In genomic region chr7:43104874-43105520, GRCh38 we compare ENCODE assay signal across 1 cellular context.
TF ChIP-seq lines count a peak whose summit lies in the region.

No MANE protein-coding gene starts in this region.

TF ChIP-seq in K562, 482 proteins besides CTCF, POLR2A, EP300 and RAD21 (continued from another document and continues in another):
- TF ChIP-seq, protein P1, sequence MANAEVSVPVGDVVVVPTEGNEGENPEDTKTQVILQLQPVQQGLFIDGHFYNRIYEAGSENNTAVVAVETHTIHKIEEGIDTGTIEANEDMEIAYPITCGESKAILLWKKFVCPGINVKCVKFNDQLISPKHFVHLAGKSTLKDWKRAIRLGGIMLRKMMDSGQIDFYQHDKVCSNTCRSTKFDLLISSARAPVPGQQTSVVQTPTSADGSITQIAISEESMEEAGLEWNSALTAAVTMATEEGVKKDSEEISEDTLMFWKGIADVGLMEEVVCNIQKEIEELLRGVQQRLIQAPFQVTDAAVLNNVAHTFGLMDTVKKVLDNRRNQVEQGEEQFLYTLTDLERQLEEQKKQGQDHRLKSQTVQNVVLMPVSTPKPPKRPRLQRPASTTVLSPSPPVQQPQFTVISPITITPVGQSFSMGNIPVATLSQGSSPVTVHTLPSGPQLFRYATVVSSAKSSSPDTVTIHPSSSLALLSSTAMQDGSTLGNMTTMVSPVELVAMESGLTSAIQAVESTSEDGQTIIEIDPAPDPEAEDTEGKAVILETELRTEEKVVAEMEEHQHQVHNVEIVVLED (CRISPR knock-in tag; IDR thresholded peaks at IDR 0.05), result no peak
- TF ChIP-seq JUND (IDR thresholded peaks at IDR 0.05; ENCODE audit: borderline replicate concordance, low read depth, low read length) (peak; percentile 74), JUND (tag; IDR thresholded peaks at IDR 0.05; ENCODE audit: borderline replicate concordance, low read depth, low read length) (peak; percentile 88; the same call in 2 of the 3 replicates), JUN (IDR thresholded peaks at IDR 0.05; ENCODE audit: borderline replicate concordance, low read depth, low read length) (peak; percentile 39; the same call in 1 of the 2 replicates), JUN (CRISPR knock-in tag; IDR thresholded peaks at IDR 0.05; ENCODE audit: borderline replicate concordance) (no peak), NFE2 (IDR thresholded peaks at IDR 0.05; ENCODE audit: low read depth) (peak; percentile 91), ZNF551 (CRISPR knock-in tag; IDR thresholded peaks at IDR 0.05) (no peak), TAF9B (IDR thresholded peaks at IDR 0.05; ENCODE audit: partially characterized antibody) (no peak), ARNT (IDR thresholded peaks at IDR 0.05) (peak in 1 of 2 experiments; percentile 65; a peak in 1 of 4 replicates), POLR3A (IDR thresholded peaks at IDR 0.05; ENCODE audit: borderline replicate concordance, extremely low read depth, insufficient read depth, insufficient read length) (no peak), GATA2 (CRISPR knock-in tag; IDR thresholded peaks at IDR 0.05) (peak; percentile 12; the same call in 1 of the 2 replicates), ETS2 (tag; IDR thresholded peaks at IDR 0.05; ENCODE audit: borderline replicate concordance, poor library complexity, severe bottlenecking) (no peak), TRIM24 (IDR thresholded peaks at IDR 0.05) (peak in 1 of 2 experiments; percentile 83; a peak in 2 of 4 replicates), CHAMP1 (IDR thresholded peaks at IDR 0.05) (peak; percentile 76), MTA3 (IDR thresholded peaks at IDR 0.05; ENCODE audit: borderline replicate concordance) (0 out of 2 replicates have a peak, but pooled peaks have one; percentile 35), ILK (tag; IDR thresholded peaks at IDR 0.05; ENCODE audit: borderline replicate concordance, low read depth) (no peak), RCOR1 (IDR thresholded peaks at IDR 0.05; ENCODE audit: borderline replicate concordance in 1 of 2, low read depth in 2 of 2, low read length in 2 of 2) (peak in 1 of 2 experiments; percentile 49; a peak in 2 of 4 replicates), THRB (CRISPR knock-in tag; conservative IDR thresholded peaks at IDR 0.05) (no peak), ARID1B (IDR thresholded peaks at IDR 0.05) (peak; percentile 76), KLF13 (tag; IDR thresholded peaks at IDR 0.05; ENCODE audit: borderline replicate concordance, low read depth) (no peak), VEZF1 (CRISPR knock-in tag; IDR thresholded peaks at IDR 0.05) (no peak), ZNF778 (CRISPR knock-in tag; IDR thresholded peaks at IDR 0.05) (no peak), PBX2 (CRISPR knock-in tag; IDR thresholded peaks at IDR 0.05; ENCODE audit: low read depth) (no peak), PBX2 (tag; conservative IDR thresholded peaks at IDR 0.05; ENCODE audit: low read depth) (peak; percentile 93), ASH1L (IDR thresholded peaks at IDR 0.05; ENCODE audit: borderline replicate concordance, low read depth, partially characterized antibody) (no peak), FOXK2 (conservative IDR thresholded peaks at IDR 0.05 in 1 of 2, IDR thresholded peaks at IDR 0.05 in 1 of 2; ENCODE audit: low read depth in 2 of 2) (peak in 1 of 2 experiments; percentile 33; a peak in 1 of 4 replicates), TOE1 (IDR thresholded peaks at IDR 0.05; ENCODE audit: borderline replicate concordance) (no peak), TOE1 (CRISPR knock-in tag; IDR thresholded peaks at IDR 0.05; ENCODE audit: borderline replicate concordance, low read depth) (no peak), SMAD4 (CRISPR knock-in tag; conservative IDR thresholded peaks at IDR 0.05) (0 out of 2 replicates have a peak, but pooled peaks have one; percentile 46), SMAD3 (CRISPR knock-in tag; conservative IDR thresholded peaks at IDR 0.05) (no peak), SMARCE1 (IDR thresholded peaks at IDR 0.05) (peak; percentile 75; the same call in 1 of the 2 replicates), PKNOX1 (IDR thresholded peaks at IDR 0.05) (peak; percentile 60), NFIX (CRISPR knock-in tag; IDR thresholded peaks at IDR 0.05; ENCODE audit: low read depth) (no peak), E4F1 (CRISPR knock-in tag; IDR thresholded peaks at IDR 0.05; ENCODE audit: borderline replicate concordance) (no peak), HDAC3 (IDR thresholded peaks at IDR 0.05; ENCODE audit: borderline replicate concordance, partially characterized antibody) (peak; percentile 40), RBM34 (IDR thresholded peaks at IDR 0.05; ENCODE audit: borderline replicate concordance, insufficient read depth, low read length) (no peak), CC2D1A (IDR thresholded peaks at IDR 0.05) (peak; percentile 67; the same call in 1 of the 2 replicates), RBBP5 (IDR thresholded peaks at IDR 0.05; ENCODE audit: borderline replicate concordance, insufficient read depth, low read length, poor library complexity, severe bottlenecking) (peak; percentile 24), SETDB1 (IDR thresholded peaks at IDR 0.05; ENCODE audit: low read length) (no peak), SRSF7 (optimal IDR thresholded peaks at IDR 0.05; ENCODE audit: low read depth, low read length) (no peak), NCOR1 (IDR thresholded peaks at IDR 0.05) (peak; percentile 38; the same call in 1 of the 2 replicates), PTRF (tag; IDR thresholded peaks at IDR 0.05) (no peak), ZNF717 (CRISPR knock-in tag; IDR thresholded peaks at IDR 0.05) (no peak), FOXP1 (CRISPR knock-in tag; IDR thresholded peaks at IDR 0.05) (no peak), HDAC6 (IDR thresholded peaks at IDR 0.05; ENCODE audit: low read depth, low read length) (no peak), HEY1 (CRISPR knock-in tag; IDR thresholded peaks at IDR 0.05; ENCODE audit: borderline replicate concordance) (no peak), HMBOX1 (IDR thresholded peaks at IDR 0.05) (no peak), ZKSCAN1 (IDR thresholded peaks at IDR 0.05; ENCODE audit: low read depth, low read length) (no peak), XRCC5 (IDR thresholded peaks at IDR 0.05; ENCODE audit: low read depth, low read length) (no peak), CEBPG (CRISPR knock-in tag; IDR thresholded peaks at IDR 0.05) (no peak), CEBPG (tag; conservative IDR thresholded peaks at IDR 0.05 in 1 of 2, IDR thresholded peaks at IDR 0.05 in 1 of 2) (peak in 1 of 2 experiments; percentile 45; a peak in 1 of 4 replicates), MAFK (IDR thresholded peaks at IDR 0.05; ENCODE audit: low read length) (peak; percentile 73), TRIM28 (IDR thresholded peaks at IDR 0.05) (peak; percentile 54), MAFG (tag; conservative IDR thresholded peaks at IDR 0.05) (peak; percentile 97), BACH1 (tag; IDR thresholded peaks at IDR 0.05) (peak; percentile 92), PRPF4 (IDR thresholded peaks at IDR 0.05; ENCODE audit: insufficient read depth, low read depth, low read length, poor library complexity, severe bottlenecking) (no peak), EHMT2 (IDR thresholded peaks at IDR 0.05) (peak; percentile 80; the same call in 1 of the 2 replicates)
- TF ChIP-seq, protein P2, sequence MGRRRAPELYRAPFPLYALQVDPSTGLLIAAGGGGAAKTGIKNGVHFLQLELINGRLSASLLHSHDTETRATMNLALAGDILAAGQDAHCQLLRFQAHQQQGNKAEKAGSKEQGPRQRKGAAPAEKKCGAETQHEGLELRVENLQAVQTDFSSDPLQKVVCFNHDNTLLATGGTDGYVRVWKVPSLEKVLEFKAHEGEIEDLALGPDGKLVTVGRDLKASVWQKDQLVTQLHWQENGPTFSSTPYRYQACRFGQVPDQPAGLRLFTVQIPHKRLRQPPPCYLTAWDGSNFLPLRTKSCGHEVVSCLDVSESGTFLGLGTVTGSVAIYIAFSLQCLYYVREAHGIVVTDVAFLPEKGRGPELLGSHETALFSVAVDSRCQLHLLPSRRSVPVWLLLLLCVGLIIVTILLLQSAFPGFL (CRISPR knock-in tag; IDR thresholded peaks at IDR 0.05), result no peak
